ENCODE assay signal across 8 cellular contexts in the genomic region with DNA sequence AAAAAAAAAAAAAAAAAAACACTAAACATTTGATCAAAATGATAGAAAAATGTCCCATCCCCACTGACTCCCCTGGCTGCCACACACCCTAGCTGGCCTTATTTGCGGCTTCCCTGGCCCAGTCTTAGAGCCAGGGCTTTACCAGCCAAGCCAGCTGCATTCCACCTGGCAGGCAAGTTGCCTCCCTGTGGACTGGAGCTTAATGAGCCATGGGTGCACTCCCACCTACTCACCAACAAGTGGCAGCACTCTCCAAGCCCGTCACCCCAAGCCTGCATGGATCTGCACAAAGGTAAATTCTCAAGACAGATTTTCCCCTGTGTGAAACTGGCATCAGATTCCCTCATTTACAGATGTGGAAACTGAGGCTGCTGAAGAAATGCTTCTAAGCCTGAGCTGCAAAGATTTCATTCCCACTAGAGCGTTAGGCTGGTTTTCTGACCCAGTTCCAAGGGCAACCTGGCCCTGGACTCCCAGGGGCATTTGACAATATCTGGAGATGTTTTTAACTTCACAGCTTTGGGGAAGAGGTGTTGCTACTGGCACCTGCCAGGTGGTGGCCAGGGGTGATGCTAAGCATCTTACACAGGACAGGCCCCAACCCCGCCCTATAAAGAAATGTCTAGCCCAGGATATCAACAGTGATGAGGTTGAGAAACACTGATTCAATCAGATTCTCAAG. TPM values are rescaled to one million over a fixed set of nuclear protein-coding genes. Genes with fewer than 3 reads are reported as not detected.
A peak's percentile ranks its signal among the peaks of the same experiment; 100 is the strongest.
DNase-seq lines count a peak whose midpoint lies in the region; ATAC-seq, FAIRE-seq and TF ChIP-seq lines count a peak whose summit lies in the region.

No MANE protein-coding gene starts in this region.

- 41% methylated on average over 4 of the region's 4 CpGs for WGBS in A549 (ENCODE audit: missing lambda C conversion rate)

- peak; percentile 52 to 70 for TF ChIP-seq RAD21 in A549 (conservative IDR thresholded peaks at IDR 0.05 in 1 of 2, IDR thresholded peaks at IDR 0.05 in 1 of 2)

- no peak for FAIRE-seq in A549 (lab: Jason Lieb, UNC)

- H3K9me3 ChIP-seq in A549 = no peaks in the 10 kb centered on the region

- H3K4me2 ChIP-seq in A549 = no peak overlapping the region

- peak; percentile 55 for TF ChIP-seq CTCF in A549 (IDR thresholded peaks at IDR 0.05)
- TF ChIP-seq CTCF in GM12874 (IDR thresholded peaks at IDR 0.05; ENCODE audit: insufficient read depth, low read depth, low read length) = peak; percentile 81
- TF ChIP-seq CTCF in retinal pigment epithelial cell (conservative IDR thresholded peaks at IDR 0.05; ENCODE audit: low read depth, low read length) = peak; percentile 84

- ATAC-seq in A549 (peak; percentile 95 to 97), HG03460 (IDR thresholded peaks at IDR 0.05; ENCODE audit: unreplicated experiment) (peak; percentile 68), GM19324 (IDR thresholded peaks at IDR 0.05; ENCODE audit: low FRiP score, unreplicated experiment) (no peak)

- TF ChIP-seq EP300 in A549 (IDR thresholded peaks at IDR 0.05) = no peak

- no peak for TF ChIP-seq POLR2A in A549 (IDR thresholded peaks at IDR 0.05; ENCODE audit: low read length)

- POLR2A ChIA-PET in A549 (lab: Yijun Ruan, JAX) = interaction anchor here (0.6 kb wide), 1 partner anchor 21 kb away, joined by 4 read pairs; the partner anchor contains the start of gene VDAC1

- peak overlapping the region in 1 of 2 experiments; percentile 59; a peak in 3 of 6 replicates for H3K27ac ChIP-seq in A549

- peaks cover 32% of the 10 kb centered on the region for H3K4me1 ChIP-seq in A549

- H3K4me3 ChIP-seq in A549 (no peak overlapping the region), retinal pigment epithelial cell (ENCODE audit: low read length) (no peak overlapping the region)

- CTCF ChIA-PET in A549 (lab: Yijun Ruan, JAX) = interaction anchor here (0.6 to 11.6 kb wide), 19 partner anchors 7 to 618 kb away, joined by 3 to 161 read pairs (median 4); partner anchors contain the start of gene VDAC1

- DNase-seq in A549 (ENCODE audit: low read depth in 1 of 2, low spot score in 1 of 2) (peak; percentile 86 to 94), NOMO-1 treated with DMSO at 0.1 percent for 48 hours (lab: John Stamatoyannopoulos, UW; ENCODE audit: unreplicated experiment) (peak; percentile 31), activated T-cell treated with anti-CD3 and anti-CD28 coated beads for 24 hours (ENCODE audit: low read depth) (peak; percentile 41), fibroblast of peridontal ligament (ENCODE audit: extremely low read depth) (peak; percentile 34), retinal pigment epithelial cell (ENCODE audit: low read depth) (peak; percentile 64)

TF ChIP-seq in A549, 52 proteins besides CTCF, POLR2A, EP300 and RAD21:
- TF ChIP-seq NPAS2 (CRISPR knock-in tag; IDR thresholded peaks at IDR 0.05; ENCODE audit: borderline replicate concordance) = no peak
- TF ChIP-seq KDM1A (IDR thresholded peaks at IDR 0.05; ENCODE audit: low read depth) = no peak
- TF ChIP-seq JUNB (IDR thresholded peaks at IDR 0.05) = no peak
- TF ChIP-seq SMC3 (IDR thresholded peaks at IDR 0.05) = peak; percentile 42; the same call in 1 of the 3 replicates
- TF ChIP-seq NR3C1 (IDR thresholded peaks at IDR 0.05) = no peak
- TF ChIP-seq FOSL2 (IDR thresholded peaks at IDR 0.05) = no peak
- TF ChIP-seq FOSL2 (CRISPR knock-in tag; IDR thresholded peaks at IDR 0.05) = no peak

RNA-seq across cellular contexts. Expression of gene VDAC1, which starts 21.9 kb away (rescaled TPM):
- polyA plus RNA-seq in A549 (2011; rRNA removed) = 300 and 369 TPM in 2 replicates
- polyA plus RNA-seq in A549 (2012; cell fraction: cytosol; rRNA removed) = 253 and 262 TPM in 2 replicates
- 142 and 193 TPM in 2 replicates for polyA plus RNA-seq in A549 (2012; cell fraction: nucleus; rRNA removed)
- 416 to 463 TPM (median 442 TPM) in 3 replicates for polyA plus RNA-seq in A549 (2017; fragmentation: RNase III; extraction: RNeasy Plus Mini Kit Qiagen cat#74134 plus additional on column Dnase treatment)
- 145 and 174 TPM in 2 replicates for polyA minus RNA-seq in A549 (2011; rRNA and poly(A)+ RNA removed)

RNA-seq across cellular contexts. Expression of gene C5orf15, which starts 58.2 kb away (rescaled TPM):
- polyA plus RNA-seq in A549 (2011; rRNA removed) (103 and 126 TPM in 2 replicates), A549 (2017; fragmentation: RNase III; extraction: RNeasy Plus Mini Kit Qiagen cat#74134 plus additional on column Dnase treatment) (89.1 to 92.9 TPM (median 89.9 TPM) in 3 replicates)
- polyA plus RNA-seq in A549 (2012; cell fraction: cytosol; rRNA removed) = 56.7 and 62.9 TPM in 2 replicates
- polyA plus RNA-seq in A549 (2012; cell fraction: nucleus; rRNA removed) = 40.6 and 52.1 TPM in 2 replicates
- polyA minus RNA-seq in A549 (2011; rRNA and poly(A)+ RNA removed) = 45.9 and 61.8 TPM in 2 replicates

Comparison
In these comparisons a context has a peak if more than half of its experiments do, and no peak if none do; other contexts are left out.
1. DNase-seq: peak in every context shown above with its lines; median percentile 90 in A549; 64 in retinal pigment epithelial cell; 41 in activated T-cell treated with anti-CD3 and anti-CD28 coated beads for 24 hours; 34 in fibroblast of peridontal ligament; 31 in NOMO-1 treated with DMSO at 0.1 percent for 48 hours.